ENCODE assay signal across 9 cellular contexts in the genomic region with DNA sequence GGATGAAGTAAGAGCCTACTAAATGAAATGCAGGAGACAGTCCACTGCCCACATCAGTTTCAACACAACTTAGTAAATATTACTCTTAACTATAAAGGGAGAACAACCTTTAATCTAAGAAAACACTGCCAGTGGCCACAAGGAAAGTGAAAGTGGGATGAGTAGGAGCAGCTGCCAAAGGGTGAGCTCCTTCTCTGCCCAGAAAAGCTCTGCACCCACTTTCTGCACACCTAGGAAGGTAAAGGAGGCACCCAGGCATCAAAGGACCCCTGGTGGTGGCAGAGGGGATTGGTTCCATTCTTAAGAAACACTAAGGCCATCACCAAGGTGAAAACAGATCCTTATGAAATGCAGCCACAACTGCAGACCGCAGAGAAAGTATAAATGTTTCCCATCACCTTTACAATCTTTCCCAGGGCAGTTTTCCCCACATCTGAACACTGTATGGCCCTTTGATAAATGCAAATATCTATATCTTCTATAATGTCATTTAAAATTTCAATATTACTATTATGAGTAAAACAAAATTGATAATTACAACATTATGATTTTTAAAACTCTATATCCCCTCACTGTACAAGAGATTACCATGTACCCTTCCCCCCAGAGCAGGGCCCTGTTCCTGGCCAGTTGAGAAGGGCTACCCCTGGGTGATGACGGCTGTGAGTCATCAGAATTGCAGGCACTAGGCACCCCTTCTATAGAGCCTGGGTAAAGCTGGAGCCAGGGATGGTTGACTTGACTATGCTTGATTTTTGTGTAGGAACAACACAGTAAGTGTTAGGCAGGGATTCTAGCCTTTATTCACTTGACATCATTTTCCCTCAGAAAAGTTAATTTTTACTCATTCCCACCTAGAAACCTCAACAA.
DNase-seq lines count a peak whose midpoint lies in the region; ATAC-seq and TF ChIP-seq lines count a peak whose summit lies in the region.
"Had no signal": no experiment of that assay in that cellular context is flagged by ENCODE, and none has a peak within 500 bp of the region (broad histone marks: within the 10 kb centered on the region; RNA-seq: fewer than 3 reads in every experiment).

No MANE protein-coding gene starts in this region.

- H3K27ac ChIP-seq in cardiac muscle cell (no peak overlapping the region), right atrium auricular region (no peak overlapping the region), caudate nucleus (ENCODE audit: low read depth, low read length) (peak overlapping the region; percentile 7), suprapubic skin (no peak overlapping the region)

- WGBS in suprapubic skin = 88% methylated on average over 2 of the region's 2 CpGs

- H3K4me3 ChIP-seq in cardiac muscle cell (no peak overlapping the region), right atrium auricular region (no peak overlapping the region), suprapubic skin (no peak overlapping the region)

- H3K27me3 ChIP-seq in cardiac muscle cell = no peaks in the 10 kb centered on the region
- no peaks in the 10 kb centered on the region for H3K27me3 ChIP-seq in right atrium auricular region
- no peaks in the 10 kb centered on the region for H3K27me3 ChIP-seq in suprapubic skin

- peaks cover 0 to 6% (median 0%) of the 10 kb centered on the region in 7 donors for H3K9me3 Mint-ChIP-seq in naive B cell

- H3K4me3 Mint-ChIP-seq in naive B cell = no peak overlapping the region

- H3K9me3 ChIP-seq in cardiac muscle cell (ENCODE audit: low read depth) (no peaks in the 10 kb centered on the region), right atrium auricular region (no peaks in the 10 kb centered on the region), suprapubic skin (no peaks in the 10 kb centered on the region)

- DNase-seq in cardiac muscle cell (ENCODE audit: low read depth in 1 of 2, low spot score in 1 of 2) (peak; percentile 44 to 45), right atrium auricular region (ENCODE audit: low spot score) (no peak), caudate nucleus (lab: John Stamatoyannopoulos, UW) (peak in 1 of 61 donors; percentile 43), naive B cell (peak; percentile 56), suprapubic skin (ENCODE audit: low spot score in 2 of 2) (peak in 1 of 2 donors; percentile 55), posterior cingulate gyrus (no peak)
- DNase-seq in activated CD4-positive, CD25-positive, alpha-beta regulatory T cell treated with anti-CD3 and anti-CD28 coated beads, Interleukin-2, amount 50 U/mL, for 72 hours = peak; percentile 57
- DNase-seq: left cardiac atrium had no signal

- intact Hi-C loops in posterior cingulate gyrus (cut with DNase I) = no loop called here

- H3K4me1 ChIP-seq in cardiac muscle cell (ENCODE audit: low read depth) = peaks cover 3% of the 10 kb centered on the region
- H3K4me1 ChIP-seq in right atrium auricular region = peaks cover 0 to 23% of the 10 kb centered on the region in 2 donors
- peaks cover 6% of the 10 kb centered on the region for H3K4me1 ChIP-seq in suprapubic skin

- H3K27ac Mint-ChIP-seq in naive B cell = peak overlapping the region in 1 of 6 donors; percentile 35

- no peaks in the 10 kb centered on the region for H3K36me3 Mint-ChIP-seq in naive B cell

- TF ChIP-seq POLR2A in suprapubic skin (IDR thresholded peaks at IDR 0.05) = no peak

- H3K27me3 Mint-ChIP-seq in naive B cell = peaks cover 5 to 15% (median 13%) of the 10 kb centered on the region in 3 donors

- no peaks in the 10 kb centered on the region for H3K4me1 Mint-ChIP-seq in naive B cell

- TF ChIP-seq EP300 in suprapubic skin (IDR thresholded peaks at IDR 0.05) = no peak

- peak; percentile 73 for TF ChIP-seq CTCF in cardiac muscle cell (IDR thresholded peaks at IDR 0.05; ENCODE audit: low read depth, low read length)
- peak in 1 of 2 donors; percentile 67 for TF ChIP-seq CTCF in right atrium auricular region (IDR thresholded peaks at IDR 0.05)
- peak; percentile 68 for TF ChIP-seq CTCF in LNCAP (IDR thresholded peaks at IDR 0.05)
- TF ChIP-seq CTCF in suprapubic skin (IDR thresholded peaks at IDR 0.05) = peak; percentile 28 to 63

- ATAC-seq in naive B cell (ENCODE audit: low read depth in 2 of 2) = peak; percentile 61 to 76

- H3K36me3 ChIP-seq in cardiac muscle cell (no peaks in the 10 kb centered on the region), right atrium auricular region (no peaks in the 10 kb centered on the region), suprapubic skin (no peaks in the 10 kb centered on the region)

Comparison
In these comparisons a context has a peak if more than half of its experiments do, and no peak if none do; other contexts are left out.
1. DNase-seq: peak in cardiac muscle cell (2 of 2), activated CD4-positive, CD25-positive, alpha-beta regulatory T cell treated with anti-CD3 and anti-CD28 coated beads, Interleukin-2, amount 50 U/mL, for 72 hours (single experiment) and naive B cell (single experiment); none in right atrium auricular region (single experiment) and posterior cingulate gyrus (0 of 10).